32 cellular contexts compared by ENCODE assay signal in genomic region chr2:131168578-131168977, GRCh38. TPM values are rescaled to one million over a fixed set of nuclear protein-coding genes. Genes with fewer than 3 reads are reported as not detected.
"Had no signal": no experiment of that assay in that cellular context is flagged by ENCODE, and none has a peak within 500 bp of the region (broad histone marks: within the 10 kb centered on the region; RNA-seq: fewer than 3 reads in every experiment).

No MANE protein-coding gene starts in this region.

- H3K4me3 ChIP-seq: stomach, suprapubic skin, testis, thoracic aorta, thyroid gland, tibial artery, tibial nerve, transverse colon, upper lobe of left lung, upper lobe of right lung, uterus, vagina had no signal

- H3K27ac ChIP-seq: stomach, suprapubic skin, testis, thoracic aorta, thyroid gland, tibial artery, tibial nerve, transverse colon, upper lobe of left lung, upper lobe of right lung, uterus, vagina had no signal

- H3K27ac Mint-ChIP-seq: stimulated activated effector memory CD8-positive, alpha-beta T cell treated with anti-CD3 and anti-CD28 coated beads, Interleukin-12 subunit alpha, Interleukin-12 subunit beta, amount 100 ng/mL, for 72 hours; stimulated activated memory B cell treated with anti-CD40 and anti-IgM and Interleukin-4, amounts not matched to agents 10 μg/mL and 1 μg/mL and 100 μg/mL, for 72 hours; stimulated activated naive B cell treated with anti-CD40 and anti-IgM and Interleukin-4, amounts not matched to agents 10 μg/mL and 1 μg/mL and 100 μg/mL, for 72 hours; stimulated activated naive CD8-positive, alpha-beta T cell treated with anti-CD3 and anti-CD28 coated beads, Interleukin-15, amount 100 ng/mL, for 72 hours; stimulated activated naive CD8-positive, alpha-beta T cell treated with anti-CD3 and anti-CD28 coated beads, Interleukin-15, Interleukin-2, amounts not matched to agents 100 ng/mL and 50 ng/mL, for 24 hours; type B pancreatic cell had no signal

- H3K4me1 ChIP-seq: stomach, suprapubic skin, testis, thyroid gland, tibial artery, tibial nerve, transverse colon, upper lobe of left lung, upper lobe of right lung, uterus, vagina had no signal

- H3K36me3 ChIP-seq: stomach, suprapubic skin, thoracic aorta, thyroid gland, tibial artery, tibial nerve, transverse colon, upper lobe of left lung, upper lobe of right lung, uterus, vagina had no signal

- H3K4me1 Mint-ChIP-seq: stimulated activated effector memory CD8-positive, alpha-beta T cell treated with anti-CD3 and anti-CD28 coated beads, Interleukin-12 subunit alpha, Interleukin-12 subunit beta, amount 100 ng/mL, for 72 hours; stimulated activated memory B cell treated with anti-CD40 and anti-IgM and Interleukin-4, amounts not matched to agents 10 μg/mL and 1 μg/mL and 100 μg/mL, for 72 hours; stimulated activated naive B cell treated with anti-CD40 and anti-IgM and Interleukin-4, amounts not matched to agents 10 μg/mL and 1 μg/mL and 100 μg/mL, for 72 hours; stimulated activated naive CD8-positive, alpha-beta T cell treated with anti-CD3 and anti-CD28 coated beads, Interleukin-15, amount 100 ng/mL, for 72 hours had no signal

- H3K9me3 ChIP-seq: stomach, suprapubic skin, testis, thoracic aorta, thyroid gland, tibial artery, tibial nerve, transverse colon, upper lobe of left lung, upper lobe of right lung, uterus, vagina had no signal

- DNase-seq: stimulated activated CD4-positive, alpha-beta T cell treated with anti-CD3 and anti-CD28 coated beads, Interleukin-2, amount 100 ng/mL, for 48 hours; stimulated activated CD4-positive, alpha-beta T cell treated with anti-CD3 and anti-CD28 coated beads, Interleukin-4, amount 100 ng/mL, for 1 hour; stimulated activated CD4-positive, alpha-beta T cell treated with anti-CD3 and anti-CD28 coated beads, Interleukin-4, amount 100 ng/mL, for 24 hours; stimulated activated CD4-positive, alpha-beta T cell treated with anti-CD3 and anti-CD28 coated beads, Interleukin-4, amount 100 ng/mL, for 4 hours; stimulated activated CD8-positive, alpha-beta memory T cell treated with anti-CD3 and anti-CD28 coated beads, Interleukin-4, amount 100 ng/mL, for 48 hours; stimulated activated naive B cell treated with anti-CD40 and anti-IgM and Interleukin-4, amounts not matched to agents 10 μg/mL and 1 μg/mL and 100 μg/mL, for 72 hours; stimulated activated naive CD4-positive, alpha-beta T cell; stimulated activated naive CD4-positive, alpha-beta T cell treated with Interleukin-2 at 50 U/mL for 16 hours; stimulated activated naive CD8-positive, alpha-beta T cell treated with anti-CD3 and anti-CD28 coated beads, Interleukin-15, amount 100 ng/mL, for 72 hours; stimulated activated naive CD8-positive, alpha-beta T cell treated with anti-CD3 and anti-CD28 coated beads, Interleukin-15, Interleukin-2, amounts not matched to agents 100 U/mL and 50 U/mL, for 24 hours; stomach; substantia nigra; testis; thyroid gland; tibial artery; transverse colon; trophoblast cell; upper lobe of left lung; upper lobe of right lung; uterus had no signal

- H3K36me3 Mint-ChIP-seq: stimulated activated effector memory CD8-positive, alpha-beta T cell treated with anti-CD3 and anti-CD28 coated beads, Interleukin-12 subunit alpha, Interleukin-12 subunit beta, amount 100 ng/mL, for 72 hours; stimulated activated memory B cell treated with anti-CD40 and anti-IgM and Interleukin-4, amounts not matched to agents 10 μg/mL and 1 μg/mL and 100 μg/mL, for 72 hours; stimulated activated naive B cell treated with anti-CD40 and anti-IgM and Interleukin-4, amounts not matched to agents 10 μg/mL and 1 μg/mL and 100 μg/mL, for 72 hours; type B pancreatic cell had no signal

- H3K27me3 Mint-ChIP-seq: stimulated activated memory B cell treated with anti-CD40 and anti-IgM and Interleukin-4, amounts not matched to agents 10 μg/mL and 1 μg/mL and 100 μg/mL, for 72 hours; stimulated activated naive CD8-positive, alpha-beta T cell treated with anti-CD3 and anti-CD28 coated beads, Interleukin-15, amount 100 ng/mL, for 72 hours; type B pancreatic cell had no signal

- H3K4me3 Mint-ChIP-seq: stimulated activated effector memory CD8-positive, alpha-beta T cell treated with anti-CD3 and anti-CD28 coated beads, Interleukin-12 subunit alpha, Interleukin-12 subunit beta, amount 100 ng/mL, for 72 hours; stimulated activated memory B cell treated with anti-CD40 and anti-IgM and Interleukin-4, amounts not matched to agents 10 μg/mL and 1 μg/mL and 100 μg/mL, for 72 hours; stimulated activated naive B cell treated with anti-CD40 and anti-IgM and Interleukin-4, amounts not matched to agents 10 μg/mL and 1 μg/mL and 100 μg/mL, for 72 hours; stimulated activated naive CD8-positive, alpha-beta T cell treated with anti-CD3 and anti-CD28 coated beads, Interleukin-15, amount 100 ng/mL, for 72 hours; stimulated activated naive CD8-positive, alpha-beta T cell treated with anti-CD3 and anti-CD28 coated beads, Interleukin-15, Interleukin-2, amounts not matched to agents 100 ng/mL and 50 ng/mL, for 24 hours; type B pancreatic cell had no signal

- H3K27me3 ChIP-seq: testis, thyroid gland, tibial nerve, transverse colon, upper lobe of left lung, uterus, vagina had no signal

- H3K9me3 Mint-ChIP-seq: stimulated activated effector memory CD8-positive, alpha-beta T cell treated with anti-CD3 and anti-CD28 coated beads, Interleukin-12 subunit alpha, Interleukin-12 subunit beta, amount 100 ng/mL, for 72 hours; stimulated activated memory B cell treated with anti-CD40 and anti-IgM and Interleukin-4, amounts not matched to agents 10 μg/mL and 1 μg/mL and 100 μg/mL, for 72 hours; stimulated activated naive B cell treated with anti-CD40 and anti-IgM and Interleukin-4, amounts not matched to agents 10 μg/mL and 1 μg/mL and 100 μg/mL, for 72 hours; stimulated activated naive CD8-positive, alpha-beta T cell treated with anti-CD3 and anti-CD28 coated beads, Interleukin-15, amount 100 ng/mL, for 72 hours; stimulated activated naive CD8-positive, alpha-beta T cell treated with anti-CD3 and anti-CD28 coated beads, Interleukin-15, Interleukin-2, amounts not matched to agents 100 ng/mL and 50 ng/mL, for 24 hours; type B pancreatic cell had no signal

- ATAC-seq: stimulated activated effector memory CD8-positive, alpha-beta T cell treated with anti-CD3 and anti-CD28 coated beads, Interleukin-12 subunit alpha, Interleukin-12 subunit beta, amount 100 ng/mL, for 72 hours; stimulated activated memory B cell treated with anti-CD40 and anti-IgM and Interleukin-4, amounts not matched to agents 10 μg/mL and 1 μg/mL and 100 μg/mL, for 72 hours; stimulated activated naive B cell treated with anti-CD40 and anti-IgM and Interleukin-4, amounts not matched to agents 10 μg/mL and 1 μg/mL and 100 μg/mL, for 72 hours; stimulated activated naive CD8-positive, alpha-beta T cell treated with anti-CD3 and anti-CD28 coated beads, Interleukin-15, amount 100 ng/mL, for 72 hours; stimulated activated naive CD8-positive, alpha-beta T cell treated with anti-CD3 and anti-CD28 coated beads, Interleukin-15, Interleukin-2, amounts not matched to agents 100 U/mL and 50 U/mL, for 24 hours; upper lobe of right lung had no signal

RNA-seq across cellular contexts. Expression of gene POTEE, which starts 40.8 kb away (rescaled TPM):
- total RNA-seq: stomach, subcutaneous adipose tissue, suprapubic skin, temporal lobe, thoracic aorta, tibial nerve, transverse colon, upper lobe of right lung, urinary bladder, vagina had no signal
- polyA plus RNA-seq: stomach, thymus, urinary bladder had no signal
